24 cellular contexts compared by ENCODE assay signal in genomic region chr4:15333692-15334633, GRCh38.
DNase-seq lines count a peak whose midpoint lies in the region; ATAC-seq, FAIRE-seq and TF ChIP-seq lines count a peak whose summit lies in the region.
"Had no signal": no experiment of that assay in that cellular context is flagged by ENCODE, and none has a peak within 500 bp of the region (broad histone marks: within the 10 kb centered on the region; RNA-seq: fewer than 3 reads in every experiment).

No MANE protein-coding gene starts in this region.

- no peak overlapping the region for H3K4me3 Mint-ChIP-seq in naive thymus-derived CD4-positive, alpha-beta T cell
- H3K4me3 Mint-ChIP-seq: activated naive CD8-positive, alpha-beta T cell; activated T-cell treated with anti-CD3 and anti-CD28 coated beads, Interleukin-2, amount 50 U/mL, for 72 hours; B cell; brain; effector memory CD8-positive, alpha-beta T cell; IgD-negative memory B cell had no signal

- H3K9me3 Mint-ChIP-seq in naive thymus-derived CD4-positive, alpha-beta T cell, result peaks cover 0 to 17% (median 0%) of the 10 kb centered on the region in 11 donors
- H3K9me3 Mint-ChIP-seq: effector memory CD8-positive, alpha-beta T cell had no signal

- peaks cover 0 to 2% (median 0%) of the 10 kb centered on the region in 7 donors for H3K4me1 Mint-ChIP-seq in naive thymus-derived CD4-positive, alpha-beta T cell

- no peak for ATAC-seq in naive thymus-derived CD4-positive, alpha-beta T cell
- ATAC-seq: activated T-cell treated with anti-CD3 and anti-CD28 coated beads, Interleukin-2, amount 50 U/mL, for 72 hours; effector memory CD8-positive, alpha-beta T cell; left ventricle myocardium superior had no signal

- H3K4me1 ChIP-seq in suprapubic skin, result peaks cover 6% of the 10 kb centered on the region
- no peaks in the 10 kb centered on the region for H3K4me1 ChIP-seq in naive thymus-derived CD4-positive, alpha-beta T cell (ENCODE audit: control insufficient read depth in 2 of 2, insufficient read depth in 2 of 2, low read length in 2 of 2)

- WGBS in suprapubic skin, result 62% methylated on average over 3 of the region's 3 CpGs

- H3K36me3 Mint-ChIP-seq in naive thymus-derived CD4-positive, alpha-beta T cell, result peaks cover 0 to 4% (median 0%) of the 10 kb centered on the region in 5 donors
- H3K36me3 Mint-ChIP-seq: brain, IgD-negative memory B cell had no signal

- no peak overlapping the region for H3K27ac Mint-ChIP-seq in naive thymus-derived CD4-positive, alpha-beta T cell
- H3K27ac Mint-ChIP-seq: activated naive CD8-positive, alpha-beta T cell; activated T-cell treated with anti-CD3 and anti-CD28 coated beads, Interleukin-2, amount 50 U/mL, for 72 hours; B cell; effector memory CD8-positive, alpha-beta T cell had no signal

- no peak for TF ChIP-seq CTCF in fibroblast of mammary gland (conservative IDR thresholded peaks at IDR 0.05; ENCODE audit: control insufficient read depth, insufficient read depth, low read depth, low read length)
- no peak for TF ChIP-seq CTCF in suprapubic skin (IDR thresholded peaks at IDR 0.05)

- H3K4me3 ChIP-seq in fibroblast of mammary gland (ENCODE audit: control insufficient read depth, low read depth, low read length) (no peak overlapping the region), suprapubic skin (no peak overlapping the region)
- H3K4me3 ChIP-seq in naive thymus-derived CD4-positive, alpha-beta T cell (ENCODE audit: low read length), result no peak overlapping the region
- H3K4me3 ChIP-seq: esophagus squamous epithelium had no signal

- POLR2A ChIA-PET in naive thymus-derived CD4-positive, alpha-beta T cell (lab: Charles Lee), result no interaction called here

- peak overlapping the region; percentile 15 for H3K27ac ChIP-seq in suprapubic skin
- H3K27ac ChIP-seq in naive thymus-derived CD4-positive, alpha-beta T cell (ENCODE audit: low read depth, low read length), result no peak overlapping the region
- H3K27ac ChIP-seq: esophagus squamous epithelium, neutrophil had no signal

- H3K36me3 ChIP-seq in suprapubic skin, result no peaks in the 10 kb centered on the region
- no peaks in the 10 kb centered on the region for H3K36me3 ChIP-seq in naive thymus-derived CD4-positive, alpha-beta T cell (ENCODE audit: control insufficient read depth in 2 of 3, insufficient read depth in 3 of 3, low read length in 3 of 3)
- H3K36me3 ChIP-seq: esophagus squamous epithelium, neutrophil had no signal

- no peaks in the 10 kb centered on the region for H3K9me3 ChIP-seq in suprapubic skin
- no peaks in the 10 kb centered on the region for H3K9me3 ChIP-seq in naive thymus-derived CD4-positive, alpha-beta T cell (ENCODE audit: control insufficient read depth in 2 of 3, low read length in 3 of 3)
- H3K9me3 ChIP-seq: esophagus squamous epithelium, neutrophil had no signal

- no peak for TF ChIP-seq EP300 in suprapubic skin (IDR thresholded peaks at IDR 0.05)

- H3K27me3 Mint-ChIP-seq in naive thymus-derived CD4-positive, alpha-beta T cell, result peaks cover 0 to 2% (median 0%) of the 10 kb centered on the region in 5 donors
- H3K27me3 Mint-ChIP-seq: B cell, brain had no signal

- no peak for TF ChIP-seq POLR2A in suprapubic skin (IDR thresholded peaks at IDR 0.05)

- DNase-seq in NOMO-1 (lab: John Stamatoyannopoulos, UW; ENCODE audit: unreplicated experiment in 2 of 2) (peak; percentile 6 to 51), NOMO-1 treated with dmso at 0.1 percent for 144 hours (lab: John Stamatoyannopoulos, UW; ENCODE audit: unreplicated experiment) (no peak), RCC 7860 (ENCODE audit: low spot score) (no peak), fibroblast of mammary gland (ENCODE audit: low read depth) (peak; percentile 89), suprapubic skin (ENCODE audit: low spot score in 2 of 2) (no peak), HuH-7 (ENCODE audit: low spot score) (no peak), NCI-H748 (lab: John Stamatoyannopoulos, UW; ENCODE audit: unreplicated experiment) (no peak)
- no peak for DNase-seq in naive thymus-derived CD4-positive, alpha-beta T cell
- DNase-seq: 8988T; activated CD4-positive, alpha-beta T cell treated with anti-CD3 and anti-CD28 coated beads for 1 hour; activated T-cell treated with anti-CD3 and anti-CD28 coated beads, Interleukin-2, amount 50 U/mL, for 72 hours; effector memory CD8-positive, alpha-beta T cell; esophagus squamous epithelium; left ventricle myocardium superior; MV-4-11; NCI-H187 treated with DMSO at 0.1 percent for 48 hours; NCI-H2227 treated with DMSO at 0.1 percent for 48 hours; stimulated activated CD4-positive, alpha-beta T cell treated with anti-CD3 and anti-CD28 coated beads, Interleukin-4, amount 100 ng/mL, for 4 hours; T-helper 9 cell had no signal

- peak; percentile 68 for FAIRE-seq in RCC 7860 (lab: Jason Lieb, UNC)

- CTCF ChIA-PET in naive thymus-derived CD4-positive, alpha-beta T cell (lab: Charles Lee), result no interaction called here

- intact Hi-C loops in naive thymus-derived CD4-positive, alpha-beta T cell (cut with micrococcal nuclease), result no loop called here

- H3K27me3 ChIP-seq in suprapubic skin, result no peaks in the 10 kb centered on the region
- H3K27me3 ChIP-seq in naive thymus-derived CD4-positive, alpha-beta T cell (ENCODE audit: control insufficient read depth in 2 of 2, insufficient read depth in 2 of 2, low read length in 2 of 2), result no peaks in the 10 kb centered on the region
- H3K27me3 ChIP-seq: esophagus squamous epithelium, neutrophil had no signal

Comparison
In these comparisons a context has a peak if more than half of its experiments do, and no peak if none do; other contexts are left out.
1. DNase-seq: peak in NOMO-1 (2 of 2) and fibroblast of mammary gland (single experiment); none in NOMO-1 treated with dmso at 0.1 percent for 144 hours (single experiment), RCC 7860 (single experiment), suprapubic skin (0 of 2), HuH-7 (single experiment), NCI-H748 (single experiment) and naive thymus-derived CD4-positive, alpha-beta T cell (0 of 9).